ENCODE assay signal across 14 cellular contexts in the genomic region with DNA sequence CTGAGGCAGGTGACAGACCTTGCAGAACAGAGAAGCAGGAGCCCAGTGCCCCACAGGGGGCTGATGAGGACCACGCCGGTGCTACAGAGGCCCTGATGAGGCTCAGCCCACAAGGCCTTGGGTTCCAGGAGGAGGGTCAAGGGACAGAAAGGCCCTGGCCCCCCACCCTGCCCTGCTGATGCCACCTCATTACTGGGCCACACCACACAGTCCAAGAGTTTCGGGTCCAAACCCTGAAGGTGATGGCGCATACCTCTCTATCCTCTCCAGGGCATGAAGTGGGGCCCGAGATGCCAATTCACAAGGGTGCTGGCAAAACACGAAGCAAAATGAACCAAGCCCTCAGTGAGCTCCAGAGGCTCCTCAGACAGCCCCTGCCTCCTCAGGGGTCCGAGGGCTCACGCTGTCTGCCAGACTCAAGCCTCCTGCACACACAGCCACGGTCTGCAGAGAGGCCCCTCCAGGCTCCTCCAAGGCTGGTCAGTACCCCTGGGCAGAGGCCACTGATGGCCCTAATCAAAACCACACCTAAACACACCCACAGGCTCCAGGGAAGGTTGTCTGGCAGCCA. TPM values are rescaled to one million over a fixed set of nuclear protein-coding genes. Genes with fewer than 3 reads are reported as not detected.
A peak's percentile ranks its signal among the peaks of the same experiment; 100 is the strongest.
DNase-seq lines count a peak whose midpoint lies in the region; ATAC-seq, FAIRE-seq and TF ChIP-seq lines count a peak whose summit lies in the region.
"Had no signal": no experiment of that assay in that cellular context is flagged by ENCODE, and none has a peak within 500 bp of the region (broad histone marks: within the 10 kb centered on the region; RNA-seq: fewer than 3 reads in every experiment).

No MANE protein-coding gene starts in this region.

- peak; percentile 1 for DNase-seq in activated CD4-positive, alpha-beta T cell treated with anti-CD3 and anti-CD28 coated beads for 48 hours
- no peak for DNase-seq in activated CD4-positive, alpha-beta T cell treated with anti-CD3 and anti-CD28 coated beads, Interleukin-2, amount 50 U/mL, for 48 hours
- DNase-seq in activated CD8-positive, alpha-beta memory T cell treated with anti-CD3 and anti-CD28 coated beads, Interleukin-2, amount 50 U/mL, for 4 hours: peak; percentile 12
- DNase-seq in left ventricle myocardium superior (peak; percentile 18), sigmoid colon (peak; percentile 37), transverse colon (no peak), A172 (ENCODE audit: low spot score) (no peak), H54 (ENCODE audit: insufficient read length, low spot score) (no peak)
- DNase-seq: activated CD4-positive, alpha-beta T cell treated with anti-CD3 and anti-CD28 coated beads, Interleukin-2, amount 10 ng/mL, durations not matched to agents 24 days and 14 days; effector CD8-positive, alpha-beta T cell; GOT3; NCI-H1436 treated with DMSO at 0.1 percent for 48 hours had no signal

- H3K4me1 ChIP-seq in sigmoid colon (peaks cover 0 to 9% (median 6%) of the 10 kb centered on the region in 4 donors), transverse colon (peaks cover 0 to 6% (median 2%) of the 10 kb centered on the region in 4 donors)
- H3K4me1 ChIP-seq: A549 had no signal

- 84 to 88% methylated on average over 9 of the region's 9 CpGs for WGBS in sigmoid colon, 2 donors
- 83% methylated on average over 9 of the region's 9 CpGs; no CpG with 5 or more reads in 1 of the 2 donors for WGBS in transverse colon (ENCODE audit: low coverage in 1 of 2), 2 donors

- TF ChIP-seq POLR2A in sigmoid colon (IDR thresholded peaks at IDR 0.05) (no peak), transverse colon (IDR thresholded peaks at IDR 0.05) (no peak), H54 (IDR thresholded peaks at IDR 0.05; ENCODE audit: low read depth, low read length) (no peak)

- H3K4me3 ChIP-seq in sigmoid colon (no peak overlapping the region), transverse colon (no peak overlapping the region)
- H3K4me3 ChIP-seq: A549 had no signal

- no peak overlapping the region for H3K27ac ChIP-seq in sigmoid colon
- H3K27ac ChIP-seq in transverse colon: no peak overlapping the region
- H3K27ac ChIP-seq: A549 had no signal

- no peak for TF ChIP-seq CTCF in sigmoid colon (IDR thresholded peaks at IDR 0.05)
- TF ChIP-seq CTCF in transverse colon (IDR thresholded peaks at IDR 0.05): no peak

- TF ChIP-seq EP300 in sigmoid colon (IDR thresholded peaks at IDR 0.05): no peak
- TF ChIP-seq EP300 in transverse colon (IDR thresholded peaks at IDR 0.05; ENCODE audit: low read depth): no peak

- ATAC-seq in left ventricle myocardium superior: no peak
- ATAC-seq: A549 had no signal

- intact Hi-C loops in left ventricle myocardium superior (cut with micrococcal nuclease): no loop called here
- intact Hi-C loops in sigmoid colon (cut with DNase I): no loop called here
- intact Hi-C loops in transverse colon (cut with DNase I; ENCODE audit: low total_unique reads): no loop called here

- in situ Hi-C loops in transverse colon (cut with MboI; ENCODE audit: low pct_ligation_motif_present in 1 of 4, low pct_unique_long_range_greater_than_20kb in 1 of 4, low sequenced_read_pairs in 3 of 4): no loop called here

- H3K27me3 ChIP-seq in sigmoid colon (peaks cover 12 to 24% (median 18%) of the 10 kb centered on the region in 3 donors), transverse colon (peaks cover 19% of the 10 kb centered on the region)

- no peaks in the 10 kb centered on the region for H3K9me3 ChIP-seq in sigmoid colon
- no peaks in the 10 kb centered on the region for H3K9me3 ChIP-seq in transverse colon
- H3K9me3 ChIP-seq: A549 had no signal

- no peaks in the 10 kb centered on the region for H3K36me3 ChIP-seq in sigmoid colon
- H3K36me3 ChIP-seq in transverse colon: no peaks in the 10 kb centered on the region

- no peak for FAIRE-seq in H54 (lab: Jason Lieb, UNC)
- FAIRE-seq: A549 had no signal

RNA-seq across cellular contexts. Expression of a gene that starts 32.3 kb away (rescaled TPM):
- total RNA-seq in left ventricle myocardium superior (2.7 TPM), sigmoid colon (1 to 10 TPM in 1 of 4 donors, under 1 TPM in 3; 0.27 to 2.5 (median 0.34) TPM), transverse colon (1 to 10 TPM in 1 of 4 donors, under 1 TPM in 1, not detected in 2; 0.41 to 2.5 TPM)
- polyA plus RNA-seq in sigmoid colon: 1 to 10 TPM in 1 of 3 donors, under 1 TPM in 2; 0.46 to 1.6 (median 0.60) TPM
- 0.69 TPM in 1 of 2 replicates, not detected in the other for total RNA-seq in A172 (2014; rRNA removed; shearing (Covaris generic))
- total RNA-seq: HT-29 had no signal

Comparison
In these comparisons a context has a peak if more than half of its experiments do, and no peak if none do; other contexts are left out.
1. DNase-seq: peak in activated CD4-positive, alpha-beta T cell treated with anti-CD3 and anti-CD28 coated beads for 48 hours (single experiment), activated CD8-positive, alpha-beta memory T cell treated with anti-CD3 and anti-CD28 coated beads, Interleukin-2, amount 50 U/mL, for 4 hours (single experiment), left ventricle myocardium superior (single experiment) and sigmoid colon (single experiment); none in activated CD4-positive, alpha-beta T cell treated with anti-CD3 and anti-CD28 coated beads, Interleukin-2, amount 50 U/mL, for 48 hours (0 of 2), transverse colon (single experiment), A172 (single experiment) and H54 (single experiment).